Comparison of ENCODE assay signal across 27 cellular contexts in genomic region chr2:38107738-38108410, GRCh38. TPM values are rescaled to one million over a fixed set of nuclear protein-coding genes. Genes with fewer than 3 reads are reported as not detected.
DNase-seq lines count a peak whose midpoint lies in the region; ATAC-seq, FAIRE-seq and TF ChIP-seq lines count a peak whose summit lies in the region.
"Had no signal": no experiment of that assay in that cellular context is flagged by ENCODE, and none has a peak within 500 bp of the region (broad histone marks: within the 10 kb centered on the region; RNA-seq: fewer than 3 reads in every experiment).

No MANE protein-coding gene starts in this region.

- H3K4me3 Mint-ChIP-seq in activated T-cell treated with anti-CD3 and anti-CD28 coated beads, Interleukin-2, amount 50 U/mL, for 72 hours: peak overlapping the region in 1 of 2 donors; percentile 36
- H3K4me3 Mint-ChIP-seq: CD4-positive, alpha-beta memory T cell; memory B cell; natural killer cell; stimulated activated naive B cell treated with anti-CD40 and anti-IgM and Interleukin-4, amounts not matched to agents 10 μg/mL and 1 μg/mL and 100 μg/mL, for 72 hours; T-helper 17 cell had no signal

- peak overlapping the region; percentile 54 for H3K18ac ChIP-seq in mesendoderm (ENCODE audit: low read length)

- H3K4me1 ChIP-seq in K562 (replicated peaks in 1 of 2; ENCODE audit: control insufficient read depth in 2 of 2, insufficient read depth in 2 of 2, low read length in 2 of 2) (no peaks in the 10 kb centered on the region), mesendoderm (ENCODE audit: control insufficient read depth, low read depth, low read length) (peaks cover 8% of the 10 kb centered on the region)

- no peak overlapping the region for H3K23ac ChIP-seq in mesendoderm (ENCODE audit: low read length)

- H3K9ac ChIP-seq in K562 (ENCODE audit: insufficient read depth in 1 of 2, low read depth in 2 of 2, low read length in 2 of 2) (no peak overlapping the region), mesendoderm (ENCODE audit: low read length) (peak overlapping the region; percentile 36)

- peak overlapping the region; percentile 61 for H2BK15ac ChIP-seq in mesendoderm (replicated peaks; ENCODE audit: low read depth)

- no peak for FAIRE-seq in K562 (lab: Jason Lieb, UNC)
- FAIRE-seq: GM12878, HepG2 had no signal

- no peak overlapping the region for H4K8ac ChIP-seq in mesendoderm (ENCODE audit: low read depth, low read length)

- TF ChIP-seq POLR2A in K562 (conservative IDR thresholded peaks at IDR 0.05): no peak

- H3K27me3 Mint-ChIP-seq in activated T-cell treated with anti-CD3 and anti-CD28 coated beads, Interleukin-2, amount 50 U/mL, for 72 hours (ENCODE audit: low read depth): peaks cover 71% of the 10 kb centered on the region

- no peak for TF ChIP-seq RAD21 in K562 (CRISPR knock-in tag; conservative IDR thresholded peaks at IDR 0.05 in 1 of 2, IDR thresholded peaks at IDR 0.05 in 1 of 2)

- H3K4ac ChIP-seq in mesendoderm (ENCODE audit: low read depth, low read length): peak overlapping the region; percentile 85

- no peak overlapping the region for H3K4me3 ChIP-seq in K562
- H3K4me3 ChIP-seq in mesendoderm (ENCODE audit: low read length): no peak overlapping the region
- H3K4me3 ChIP-seq: GM12878, thoracic aorta had no signal

- TF ChIP-seq EP300 in K562 (IDR thresholded peaks at IDR 0.05; ENCODE audit: low read length): no peak

- H3K27ac Mint-ChIP-seq in activated T-cell treated with anti-CD3 and anti-CD28 coated beads, Interleukin-2, amount 50 U/mL, for 72 hours: no peak overlapping the region
- H3K27ac Mint-ChIP-seq: CD4-positive, alpha-beta memory T cell; memory B cell; natural killer cell; stimulated activated naive B cell treated with anti-CD40 and anti-IgM and Interleukin-4, amounts not matched to agents 10 μg/mL and 1 μg/mL and 100 μg/mL, for 72 hours; T-helper 17 cell had no signal

- WGBS in K562 (ENCODE audit: insufficient coverage, low coverage, missing lambda C conversion rate): 8% methylated on average over 17 of the region's 17 CpGs
- WGBS in mesendoderm (ENCODE audit: extremely low coverage, insufficient coverage, low lambda C conversion rate): no CpG with 5 or more reads among the region's 17 CpGs

- H4K20me1 ChIP-seq in K562 (replicated peaks; ENCODE audit: control insufficient read depth, insufficient read depth, low read length): no peaks in the 10 kb centered on the region

- ATAC-seq in K562: no peak
- no peak for ATAC-seq in HG02763 (IDR thresholded peaks at IDR 0.05; ENCODE audit: unreplicated experiment)
- ATAC-seq in activated T-cell treated with anti-CD3 and anti-CD28 coated beads, Interleukin-2, amount 50 U/mL, for 72 hours (replicated peaks in 1 of 2): no peak
- ATAC-seq: GM12878; HepG2; natural killer cell; stimulated activated naive B cell treated with anti-CD40 and anti-IgM and Interleukin-4, amounts not matched to agents 10 μg/mL and 1 μg/mL and 100 μg/mL, for 72 hours; T-helper 17 cell had no signal

- H3K36me3 Mint-ChIP-seq in activated T-cell treated with anti-CD3 and anti-CD28 coated beads, Interleukin-2, amount 50 U/mL, for 72 hours (ENCODE audit: insufficient read depth in 2 of 2): peaks cover 4 to 16% of the 10 kb centered on the region in 2 donors
- H3K36me3 Mint-ChIP-seq: CD4-positive, alpha-beta memory T cell; natural killer cell had no signal

- no TSS peak for BruUV-seq in K562 (replicated peaks; lab: Mats Ljungman, UMichigan)

- H2AK5ac ChIP-seq in mesendoderm (ENCODE audit: low read length): no peak overlapping the region

- H3K36me3 ChIP-seq in K562 (ENCODE audit: control insufficient read depth, insufficient read depth, low read length): no peaks in the 10 kb centered on the region
- no peaks in the 10 kb centered on the region for H3K36me3 ChIP-seq in mesendoderm (ENCODE audit: control insufficient read depth, insufficient read depth, low read length)
- H3K36me3 ChIP-seq: thoracic aorta had no signal

- no peaks in the 10 kb centered on the region for H3K79me2 ChIP-seq in K562 (ENCODE audit: control insufficient read depth, insufficient read depth, low read length)
- H3K79me2 ChIP-seq in mesendoderm (ENCODE audit: control insufficient read depth, insufficient read depth, low read length): no peaks in the 10 kb centered on the region

- H3K79me1 ChIP-seq in mesendoderm (ENCODE audit: low read length): no peaks in the 10 kb centered on the region

- peaks cover 11 to 38% of the 10 kb centered on the region in 2 experiments for H3K27me3 ChIP-seq in K562 (ENCODE audit: control insufficient read depth in 2 of 2, insufficient read depth in 2 of 2, low read length in 2 of 2)
- H3K27me3 ChIP-seq in mesendoderm (ENCODE audit: insufficient read depth, low read length, poor library complexity): no peaks in the 10 kb centered on the region

- H3K27ac ChIP-seq in K562 (ENCODE audit: extremely low read depth, low read depth, low read length): no peak overlapping the region
- H3K27ac ChIP-seq in mesendoderm (ENCODE audit: low read depth, low read length): peak overlapping the region; percentile 58

- H3K9me3 Mint-ChIP-seq in activated T-cell treated with anti-CD3 and anti-CD28 coated beads, Interleukin-2, amount 50 U/mL, for 72 hours: peaks cover 5 to 6% of the 10 kb centered on the region in 2 donors
- H3K9me3 Mint-ChIP-seq: natural killer cell had no signal

- intact Hi-C loops in K562 (cut with micrococcal nuclease): no loop called here

- H2BK120ac ChIP-seq in mesendoderm (ENCODE audit: low read depth, low read length): peak overlapping the region; percentile 1

- DNase-seq in NCI-H82 (lab: John Stamatoyannopoulos, UW) (peak; percentile 87), K562 (ENCODE audit: extremely low read depth in 1 of 4, low spot score in 3 of 4) (no peak), mesendoderm (peak; percentile 93), NCI-H2081 (lab: John Stamatoyannopoulos, UW) (no peak), KG1 (lab: John Stamatoyannopoulos, UW) (no peak)
- DNase-seq in activated T-cell treated with anti-CD3 and anti-CD28 coated beads, Interleukin-2, amount 50 U/mL, for 72 hours: no peak
- DNase-seq: activated CD8-positive, alpha-beta memory T cell treated with anti-CD3 and anti-CD28 coated beads, Interleukin-2, amount 50 U/mL, for 48 hours; activated gamma-delta T cell; CD4-positive, alpha-beta memory T cell; DMS53; GM23248; hippocampal formation; natural killer cell; NCI-H1417 treated with DMSO at 0.1 percent for 48 hours; NCI-H2171; NCI-H69; OCI-M1; posterior cingulate gyrus; SHP77 treated with DMSO at 0.1 percent for 48 hours; stimulated activated CD4-positive, alpha-beta T cell treated with anti-CD3 and anti-CD28 coated beads, Interleukin-2, amount 100 ng/mL, for 24 hours; stimulated activated naive B cell treated with anti-CD40 and anti-IgM and Interleukin-4, amounts not matched to agents 10 μg/mL and 1 μg/mL and 100 μg/mL, for 72 hours; T-helper 17 cell had no signal

- H3K56ac ChIP-seq in mesendoderm (ENCODE audit: low read length): peak overlapping the region; percentile 68

- in situ Hi-C loops in K562 (cut with MboI): no loop called here

- H3K9me1 ChIP-seq in K562 (ENCODE audit: control insufficient read depth, insufficient read depth, low read length): no peaks in the 10 kb centered on the region

- POLR2A ChIA-PET in K562 (lab: Yijun Ruan, JAX): no interaction called here

- peaks cover 43% of the 10 kb centered on the region for H3K4me1 Mint-ChIP-seq in activated T-cell treated with anti-CD3 and anti-CD28 coated beads, Interleukin-2, amount 50 U/mL, for 72 hours (ENCODE audit: low read depth)
- H3K4me1 Mint-ChIP-seq: CD4-positive, alpha-beta memory T cell; memory B cell; natural killer cell had no signal

- H4K5ac ChIP-seq in mesendoderm (ENCODE audit: low read length): no peak overlapping the region

- H3K9me3 ChIP-seq in K562 (replicated peaks; ENCODE audit: control insufficient read depth, insufficient read depth, low read depth, low read length): 0 out of 2 replicates have a peak, but pooled peaks cover 1% of the 10 kb centered on the region
- H3K9me3 ChIP-seq: thoracic aorta had no signal

- H3K4me2 ChIP-seq in K562 (ENCODE audit: insufficient read depth, low read length) (no peak overlapping the region; the same call in 1 of the 2 replicates), mesendoderm (ENCODE audit: low read length) (no peak overlapping the region)

- TF ChIP-seq CTCF in K562 (IDR thresholded peaks at IDR 0.05 in 2 of 3, conservative IDR thresholded peaks at IDR 0.05 in 1 of 3; ENCODE audit: insufficient read depth in 2 of 3, low read depth in 1 of 3, low read length in 3 of 3): no peak

- H2AFZ ChIP-seq in K562 (ENCODE audit: low read depth, low read length): 0 out of 2 replicates have a peak overlapping the region, but pooled peaks have one; percentile 30

- CTCF ChIA-PET in K562 (lab: Yijun Ruan, JAX; ENCODE audit: low intra/inter-chr PET ratio): no interaction called here

- peak overlapping the region; percentile 66 for H2BK5ac ChIP-seq in mesendoderm (ENCODE audit: low read length)

TF ChIP-seq in K562, 482 proteins besides CTCF, POLR2A, EP300 and RAD21 (continues in another document):
- TF ChIP-seq TAF15 (IDR thresholded peaks at IDR 0.05; ENCODE audit: low read depth, low read length) (no peak), SAFB2 (IDR thresholded peaks at IDR 0.05; ENCODE audit: borderline replicate concordance, low read depth, low read length, severe bottlenecking) (no peak), OTX1 (CRISPR knock-in tag; IDR thresholded peaks at IDR 0.05) (no peak), PTBP1 (IDR thresholded peaks at IDR 0.05; ENCODE audit: low read depth, low read length) (no peak)

RNA-seq across cellular contexts. Expression of gene CYP1B1, which starts 31.9 kb away (rescaled TPM):
- total RNA-seq in K562 (2011; cell fraction: chromatin; rRNA removed; ENCODE audit: low replicate concordance): not detected in 2 replicates
- not detected in 2 replicates for total RNA-seq in K562 (2011; cell fraction: nucleolus; rRNA removed)
- total RNA-seq in K562 (2011; cell fraction: nucleoplasm; rRNA removed): not detected in 2 replicates
- total RNA-seq in K562 (2014; rRNA removed): not detected in 2 replicates
- total RNA-seq in K562 (2014; rRNA removed; fragmentation: Illumina TruSeq; extraction: Trizol): not detected in 2 replicates
- total RNA-seq in K562 (2015; rRNA removed; fragmentation: Illumina TruSeq; extraction: Trizol): not detected in 2 replicates
- 0.07 and 0.13 TPM in 2 replicates for total RNA-seq in K562 (2021)
- polyA plus RNA-seq in K562 (2011; rRNA removed): not detected in 2 replicates
- polyA plus RNA-seq in K562 (2011; cell fraction: cytosol; rRNA removed): not detected in 2 replicates
- polyA plus RNA-seq in K562 (2011; cell fraction: nucleus; rRNA removed): not detected in 2 replicates
- polyA plus RNA-seq in K562 (2012): not detected in 2 replicates
- not detected in 2 replicates for polyA plus RNA-seq in K562 (2014; fragmentation: Illumina TruSeq; extraction: Trizol)
- polyA plus RNA-seq in K562 (2014; fragmentation: Nextera tagmentation; extraction: Ambion mirVana): not detected
- polyA plus RNA-seq in K562 (2014; rRNA removed): not detected in 2 replicates
- not detected in 2 replicates for polyA minus RNA-seq in K562 (2011; rRNA and poly(A)+ RNA removed)
- not detected in 2 replicates for polyA minus RNA-seq in K562 (2011; cell fraction: cytosol; rRNA and poly(A)+ RNA removed)
- polyA minus RNA-seq in K562 (2011; cell fraction: nucleus; rRNA and poly(A)+ RNA removed): not detected in 2 replicates
- polyA plus RNA-seq in mesendoderm (2013, experiment 1 of 2): 35.6 TPM
- polyA plus RNA-seq in mesendoderm (2013, experiment 2 of 2): 35.0 TPM
- total RNA-seq in activated T-cell treated with anti-CD3 and anti-CD28 coated beads, Interleukin-2, amount 50 U/mL, for 72 hours: 10 to 100 TPM in 1 of 2 donors, 1 to 10 TPM in 1; 9.5 to 24.3 TPM
- total RNA-seq: HepG2 had no signal
- polyA plus RNA-seq: HepG2 had no signal

Comparison
In these comparisons a context has a peak if more than half of its experiments do, and no peak if none do; other contexts are left out.
1. DNase-seq: peak in NCI-H82 (single experiment) and mesendoderm (single experiment); none in K562 (0 of 4), NCI-H2081 (0 of 2), KG1 (single experiment) and activated T-cell treated with anti-CD3 and anti-CD28 coated beads, Interleukin-2, amount 50 U/mL, for 72 hours (0 of 2).
2. RNA of gene CYP1B1, which starts 31.9 kb away (total RNA-seq): 9.5 to 24.3 TPM in activated T-cell treated with anti-CD3 and anti-CD28 coated beads, Interleukin-2, amount 50 U/mL, for 72 hours; 0.07 to 0.13 TPM in K562; every median in the first group is over 4 times any median in the second.